Comparison of ENCODE assay signal across 32 cellular contexts in genomic region chrX:43386872-43387271, GRCh38.
A peak's percentile ranks its signal among the peaks of the same experiment; 100 is the strongest.
DNase-seq lines count a peak whose midpoint lies in the region; ATAC-seq, FAIRE-seq and TF ChIP-seq lines count a peak whose summit lies in the region.
"Had no signal": no experiment of that assay in that cellular context is flagged by ENCODE, and none has a peak within 500 bp of the region (broad histone marks: within the 10 kb centered on the region; RNA-seq: fewer than 3 reads in every experiment).

No MANE protein-coding gene starts in this region.

- H3K9me3 ChIP-seq in colonic mucosa: no peaks in the 10 kb centered on the region
- H3K9me3 ChIP-seq: A549 had no signal

- H3K9me3 Mint-ChIP-seq in activated CD8-positive, alpha-beta T cell treated with anti-CD3 and anti-CD28 coated beads for 36 hours: no peaks in the 10 kb centered on the region
- no peaks in the 10 kb centered on the region for H3K9me3 Mint-ChIP-seq in activated CD8-positive, alpha-beta T cell treated with anti-CD3 and anti-CD28 coated beads, Interleukin-2, amount 10 ng/mL, durations not matched to agents 7 days and 5 days (ENCODE audit: insufficient read depth)
- H3K9me3 Mint-ChIP-seq in activated T-helper 17 cell treated with anti-CD3 and anti-CD28 coated beads, Interleukin-2, amount 50 U/mL, for 72 hours: no peaks in the 10 kb centered on the region
- peaks cover 6% of the 10 kb centered on the region for H3K9me3 Mint-ChIP-seq in progenitor cell of endocrine pancreas (ENCODE audit: low read depth)
- H3K9me3 Mint-ChIP-seq: CD4-positive, alpha-beta T cell had no signal

- CTCF ChIA-PET in activated CD8-positive, alpha-beta T cell treated with anti-CD3 and anti-CD28 coated beads for 36 hours (lab: Charles Lee): no interaction called here
- CTCF ChIA-PET in activated CD8-positive, alpha-beta T cell treated with anti-CD3 and anti-CD28 coated beads, Interleukin-2, amount 10 ng/mL, durations not matched to agents 7 days and 5 days (lab: Charles Lee): no interaction called here

- H3K27me3 Mint-ChIP-seq in activated CD8-positive, alpha-beta T cell treated with anti-CD3 and anti-CD28 coated beads for 36 hours: no peaks in the 10 kb centered on the region
- H3K27me3 Mint-ChIP-seq in activated CD8-positive, alpha-beta T cell treated with anti-CD3 and anti-CD28 coated beads, Interleukin-2, amount 10 ng/mL, durations not matched to agents 7 days and 5 days (ENCODE audit: low read depth): no peaks in the 10 kb centered on the region
- H3K27me3 Mint-ChIP-seq in activated T-helper 17 cell treated with anti-CD3 and anti-CD28 coated beads, Interleukin-2, amount 50 U/mL, for 72 hours: no peaks in the 10 kb centered on the region
- H3K27me3 Mint-ChIP-seq in progenitor cell of endocrine pancreas: no peaks in the 10 kb centered on the region
- H3K27me3 Mint-ChIP-seq: CD4-positive, alpha-beta T cell had no signal

- no peak overlapping the region for H3K4me3 Mint-ChIP-seq in activated CD8-positive, alpha-beta T cell treated with anti-CD3 and anti-CD28 coated beads for 36 hours
- H3K4me3 Mint-ChIP-seq in activated CD8-positive, alpha-beta T cell treated with anti-CD3 and anti-CD28 coated beads, Interleukin-2, amount 10 ng/mL, durations not matched to agents 7 days and 5 days: no peak overlapping the region
- H3K4me3 Mint-ChIP-seq in activated T-helper 17 cell treated with anti-CD3 and anti-CD28 coated beads, Interleukin-2, amount 50 U/mL, for 72 hours: no peak overlapping the region
- H3K4me3 Mint-ChIP-seq in progenitor cell of endocrine pancreas (ENCODE audit: low read depth): no peak overlapping the region
- H3K4me3 Mint-ChIP-seq: CD4-positive, alpha-beta T cell; IgD-negative memory B cell had no signal

- DNase-seq in activated CD8-positive, alpha-beta T cell treated with anti-CD3 and anti-CD28 coated beads for 36 hours: peak; percentile 2
- no peak for DNase-seq in activated CD8-positive, alpha-beta T cell treated with anti-CD3 and anti-CD28 coated beads, Interleukin-2, amount 10 ng/mL, durations not matched to agents 7 days and 5 days
- DNase-seq in D721Med (ENCODE audit: insufficient read length, low spot score) (no peak), progenitor cell of endocrine pancreas (ENCODE audit: low spot score, unreplicated experiment) (no peak), NCI-H128 (lab: John Stamatoyannopoulos, UW; ENCODE audit: unreplicated experiment) (no peak), DMS53 (lab: John Stamatoyannopoulos, UW) (no peak), colonic mucosa (no peak)
- DNase-seq: AML-193; CD4-positive, alpha-beta T cell; COR-L47; DMS79 treated with DMSO at 0.1 percent for 48 hours; GF-D8; HCEC 1CT; NCI-H1048; NCI-H1436; NCI-H187; NCI-H2081 treated with DMSO at 0.1 percent for 48 hours; NCI-H2171; NCI-H226; NCI-H510A; NCI-H69; SIG-M5 had no signal

- H3K27ac ChIP-seq in colonic mucosa: no peak overlapping the region
- H3K27ac ChIP-seq: A549; BLaER1 treated with 17β-estradiol and CSF1 and Interleukin-3, amounts not matched to agents 10 nM and 100 nM; HL-60; KMS-11; SK-N-MC had no signal

- POLR2A ChIA-PET in activated CD8-positive, alpha-beta T cell treated with anti-CD3 and anti-CD28 coated beads for 36 hours (lab: Charles Lee): no interaction called here
- POLR2A ChIA-PET in activated CD8-positive, alpha-beta T cell treated with anti-CD3 and anti-CD28 coated beads, Interleukin-2, amount 10 ng/mL, durations not matched to agents 7 days and 5 days (lab: Charles Lee): no interaction called here

- H3K4me3 ChIP-seq in colonic mucosa: no peak overlapping the region
- H3K4me3 ChIP-seq: A549; BLaER1 treated with 17β-estradiol and CSF1 and Interleukin-3, amounts not matched to agents 10 nM and 100 nM; SK-N-MC had no signal

- no peaks in the 10 kb centered on the region for H3K27me3 ChIP-seq in colonic mucosa

- FAIRE-seq in D721Med (lab: Jason Lieb, UNC): peak; percentile 46
- FAIRE-seq: A549, GM12891, H1, RCC 7860 had no signal

- H3K4me1 ChIP-seq in colonic mucosa: no peaks in the 10 kb centered on the region
- H3K4me1 ChIP-seq: A549; BLaER1 treated with 17β-estradiol and CSF1 and Interleukin-3, amounts not matched to agents 10 nM and 100 nM had no signal

- H3K9ac ChIP-seq in colonic mucosa (ENCODE audit: low read depth in 2 of 2, low read length in 2 of 2): no peak overlapping the region
- H3K9ac ChIP-seq: BLaER1 treated with 17β-estradiol and CSF1 and Interleukin-3, amounts not matched to agents 10 nM and 100 nM; KMS-11 had no signal

- intact Hi-C loops in activated CD8-positive, alpha-beta T cell treated with anti-CD3 and anti-CD28 coated beads for 36 hours (cut with micrococcal nuclease): no loop called here
- intact Hi-C loops in colonic mucosa (cut with DNase I): no loop called here

- no peak overlapping the region for H3K27ac Mint-ChIP-seq in activated CD8-positive, alpha-beta T cell treated with anti-CD3 and anti-CD28 coated beads for 36 hours
- no peak overlapping the region for H3K27ac Mint-ChIP-seq in activated CD8-positive, alpha-beta T cell treated with anti-CD3 and anti-CD28 coated beads, Interleukin-2, amount 10 ng/mL, durations not matched to agents 7 days and 5 days
- no peak overlapping the region for H3K27ac Mint-ChIP-seq in activated T-helper 17 cell treated with anti-CD3 and anti-CD28 coated beads, Interleukin-2, amount 50 U/mL, for 72 hours
- peak overlapping the region; percentile 42 for H3K27ac Mint-ChIP-seq in progenitor cell of endocrine pancreas
- H3K27ac Mint-ChIP-seq: CD4-positive, alpha-beta T cell; IgD-negative memory B cell had no signal

- H3K36me3 Mint-ChIP-seq in activated CD8-positive, alpha-beta T cell treated with anti-CD3 and anti-CD28 coated beads for 36 hours (ENCODE audit: low read depth): no peaks in the 10 kb centered on the region
- no peaks in the 10 kb centered on the region for H3K36me3 Mint-ChIP-seq in activated CD8-positive, alpha-beta T cell treated with anti-CD3 and anti-CD28 coated beads, Interleukin-2, amount 10 ng/mL, durations not matched to agents 7 days and 5 days (ENCODE audit: low read depth)
- no peaks in the 10 kb centered on the region for H3K36me3 Mint-ChIP-seq in activated T-helper 17 cell treated with anti-CD3 and anti-CD28 coated beads, Interleukin-2, amount 50 U/mL, for 72 hours (ENCODE audit: low read depth)
- H3K36me3 Mint-ChIP-seq in progenitor cell of endocrine pancreas (ENCODE audit: insufficient read depth): no peaks in the 10 kb centered on the region
- H3K36me3 Mint-ChIP-seq: IgD-negative memory B cell had no signal

- peak; percentile 39 for ATAC-seq in activated CD8-positive, alpha-beta T cell treated with anti-CD3 and anti-CD28 coated beads for 36 hours
- no peak for ATAC-seq in activated CD8-positive, alpha-beta T cell treated with anti-CD3 and anti-CD28 coated beads, Interleukin-2, amount 10 ng/mL, durations not matched to agents 7 days and 5 days
- ATAC-seq in activated T-helper 17 cell treated with anti-CD3 and anti-CD28 coated beads, Interleukin-2, amount 50 U/mL, for 72 hours (replicated peaks): peak; percentile 26
- ATAC-seq: A549 had no signal

- peaks cover 3% of the 10 kb centered on the region for H3K4me1 Mint-ChIP-seq in activated CD8-positive, alpha-beta T cell treated with anti-CD3 and anti-CD28 coated beads for 36 hours (ENCODE audit: low read depth)
- H3K4me1 Mint-ChIP-seq in activated CD8-positive, alpha-beta T cell treated with anti-CD3 and anti-CD28 coated beads, Interleukin-2, amount 10 ng/mL, durations not matched to agents 7 days and 5 days (ENCODE audit: low read depth): no peaks in the 10 kb centered on the region
- no peaks in the 10 kb centered on the region for H3K4me1 Mint-ChIP-seq in activated T-helper 17 cell treated with anti-CD3 and anti-CD28 coated beads, Interleukin-2, amount 50 U/mL, for 72 hours
- peaks cover 8% of the 10 kb centered on the region for H3K4me1 Mint-ChIP-seq in progenitor cell of endocrine pancreas (ENCODE audit: low read depth)

- no peak for TF ChIP-seq CTCF in activated CD8-positive, alpha-beta T cell treated with anti-CD3 and anti-CD28 coated beads for 36 hours (IDR thresholded peaks at IDR 0.05)
- TF ChIP-seq CTCF in D721Med (IDR thresholded peaks at IDR 0.05; ENCODE audit: insufficient read depth, missing control alignments) (no peak), progenitor cell of endocrine pancreas (IDR thresholded peaks at IDR 0.05; ENCODE audit: unreplicated experiment) (no peak), colonic mucosa (IDR thresholded peaks at IDR 0.05) (no peak)

- no peaks in the 10 kb centered on the region for H3K36me3 ChIP-seq in colonic mucosa
- H3K36me3 ChIP-seq: BLaER1 treated with 17β-estradiol and CSF1 and Interleukin-3, amounts not matched to agents 10 nM and 100 nM had no signal
